In the genomic region with DNA sequence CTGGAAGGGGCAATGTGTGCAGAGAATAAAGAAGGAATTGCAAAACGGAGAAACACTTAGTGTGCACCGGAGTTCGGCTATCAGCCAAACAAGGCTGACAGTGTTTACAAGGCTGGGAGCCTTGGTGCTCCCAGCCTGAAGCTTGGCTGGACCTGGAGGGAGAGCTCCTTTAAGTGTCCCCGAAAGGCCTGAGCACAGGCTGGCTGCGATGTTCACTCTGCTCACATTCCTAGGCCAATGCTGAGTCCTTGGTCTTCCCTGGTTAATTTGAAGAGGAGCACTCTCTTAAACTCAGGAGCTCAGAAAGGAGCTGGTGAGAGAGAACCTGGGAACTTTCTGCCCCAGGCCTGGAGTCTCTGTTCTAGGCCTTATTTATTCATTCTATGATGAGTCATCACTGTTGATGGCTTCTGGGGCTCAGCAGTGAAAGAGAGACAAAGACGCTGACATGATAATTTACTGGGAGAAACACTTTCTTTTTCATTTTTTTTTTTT, we compare ENCODE assay signal across 11 cellular contexts.
A peak's percentile ranks its signal among the peaks of the same experiment; 100 is the strongest.
DNase-seq lines count a peak whose midpoint lies in the region; ATAC-seq and TF ChIP-seq lines count a peak whose summit lies in the region.
"Had no signal": no experiment of that assay in that cellular context is flagged by ENCODE, and none has a peak within 500 bp of the region (broad histone marks: within the 10 kb centered on the region; RNA-seq: fewer than 3 reads in every experiment).

No MANE protein-coding gene starts in this region.

- H3K9me3 ChIP-seq in left lung = no peaks in the 10 kb centered on the region
- H3K9me3 ChIP-seq in tibial artery = no peaks in the 10 kb centered on the region

- peak; percentile 44 for ATAC-seq in left lung
- no peak for ATAC-seq in HG03571 (IDR thresholded peaks at IDR 0.05; ENCODE audit: unreplicated experiment)
- no peak for ATAC-seq in GM21825 (IDR thresholded peaks at IDR 0.05; ENCODE audit: unreplicated experiment)

- peaks cover 0 to 7% of the 10 kb centered on the region in 2 donors for H3K4me1 ChIP-seq in left lung
- H3K4me1 ChIP-seq in tibial artery = no peaks in the 10 kb centered on the region

- H3K4me3 ChIP-seq in AG10803 (ENCODE audit: low read length) = no peak overlapping the region
- no peak overlapping the region for H3K4me3 ChIP-seq in cardiac fibroblast (replicated peaks in 1 of 2; ENCODE audit: low read depth in 2 of 2, low read length in 2 of 2)
- no peak overlapping the region for H3K4me3 ChIP-seq in left lung
- H3K4me3 ChIP-seq in tibial artery = no peak overlapping the region

- no peaks in the 10 kb centered on the region for H3K27me3 ChIP-seq in left lung
- H3K27me3 ChIP-seq in tibial artery = no peaks in the 10 kb centered on the region

- H3K36me3 ChIP-seq in left lung (no peaks in the 10 kb centered on the region), tibial artery (no peaks in the 10 kb centered on the region)

- intact Hi-C loops in left lung (cut with DNase I) (no loop called here), tibial artery (cut with DNase I; ENCODE audit: low total_unique reads) (no loop called here)

- H3K27ac ChIP-seq in left lung = no peak overlapping the region
- H3K27ac ChIP-seq in tibial artery = no peak overlapping the region
- H3K27ac ChIP-seq: C4-2B had no signal

- TF ChIP-seq CTCF in AG10803 (conservative IDR thresholded peaks at IDR 0.05; ENCODE audit: low read length) (no peak), cardiac fibroblast (IDR thresholded peaks at IDR 0.05; ENCODE audit: low read depth, low read length) (no peak), left lung (IDR thresholded peaks at IDR 0.05) (no peak), tibial artery (IDR thresholded peaks at IDR 0.05) (no peak)

- peak; percentile 45 for DNase-seq in AG10803 (ENCODE audit: low read depth)
- DNase-seq in MV-4-11 (lab: John Stamatoyannopoulos, UW) = peak; percentile 10
- peak; percentile 21 to 71 for DNase-seq in cardiac fibroblast (ENCODE audit: low read depth in 2 of 2)
- DNase-seq in left lung = no peak
- no peak for DNase-seq in D341Med (ENCODE audit: low spot score)
- no peak for DNase-seq in tibial artery
- DNase-seq: NCI-H1417 treated with DMSO at 0.1 percent for 48 hours, small intestine had no signal

Comparison
In these comparisons a context has a peak if more than half of its experiments do, and no peak if none do; other contexts are left out.
1. DNase-seq: peak in AG10803 (single experiment), MV-4-11 (single experiment) and cardiac fibroblast (2 of 2); none in left lung (0 of 2), D341Med (single experiment) and tibial artery (0 of 2).